ENCODE assay signal across 12 cellular contexts in genomic region chr13:108212901-108213300, GRCh38. TPM values are rescaled to one million over a fixed set of nuclear protein-coding genes. Genes with fewer than 3 reads are reported as not detected.
DNase-seq lines count a peak whose midpoint lies in the region; ATAC-seq and TF ChIP-seq lines count a peak whose summit lies in the region.
"Had no signal": no experiment of that assay in that cellular context is flagged by ENCODE, and none has a peak within 500 bp of the region (broad histone marks: within the 10 kb centered on the region; RNA-seq: fewer than 3 reads in every experiment).

No MANE protein-coding gene starts in this region.

- no peak for TF ChIP-seq CTCF in heart right ventricle (IDR thresholded peaks at IDR 0.05)

- H3K36me3 ChIP-seq in heart right ventricle = peaks cover 0 to 31% (median 12%) of the 10 kb centered on the region in 9 donors

- peaks cover 0 to 36% (median 28%) of the 10 kb centered on the region in 9 donors for H3K4me1 ChIP-seq in heart right ventricle

- no peaks in the 10 kb centered on the region for H3K27me3 Mint-ChIP-seq in naive B cell

- H3K4me3 ChIP-seq in heart right ventricle = no peak overlapping the region

- H3K9me3 Mint-ChIP-seq in naive B cell = peaks cover 0 to 1% (median 0%) of the 10 kb centered on the region in 7 donors

- peak; percentile 54 for ATAC-seq in GM18873 (IDR thresholded peaks at IDR 0.05; ENCODE audit: low FRiP score, unreplicated experiment)
- ATAC-seq in HG02588 (IDR thresholded peaks at IDR 0.05; ENCODE audit: unreplicated experiment) = peak; percentile 39
- peak; percentile 26 for ATAC-seq in HG03469 (IDR thresholded peaks at IDR 0.05; ENCODE audit: unreplicated experiment)
- ATAC-seq in naive B cell (ENCODE audit: low read depth in 2 of 2) = peak; percentile 36 to 38
- no peak for ATAC-seq in heart right ventricle
- no peak for ATAC-seq in left ventricle myocardium superior
- ATAC-seq: left lobe of liver had no signal

- peak overlapping the region; percentile 59 to 100 (median 80) for H3K4me3 Mint-ChIP-seq in naive B cell

- H3K9me3 ChIP-seq in heart right ventricle = peaks cover 0 to 23% (median 0%) of the 10 kb centered on the region in 11 donors

- H3K27ac Mint-ChIP-seq in naive B cell = peak overlapping the region; percentile 61 to 97 (median 84)

- intact Hi-C loops in heart right ventricle (cut with DNase I) = no loop called here
- intact Hi-C loops in left ventricle myocardium superior (cut with micrococcal nuclease) = no loop called here

- no peak overlapping the region for H3K27ac ChIP-seq in heart right ventricle

- DNase-seq in naive B cell = peak; percentile 55
- no peak for DNase-seq in heart right ventricle
- no peak for DNase-seq in NCI-H1092 (lab: John Stamatoyannopoulos, UW)
- no peak for DNase-seq in GM19240 (ENCODE audit: insufficient read length, low spot score)
- no peak for DNase-seq in left ventricle myocardium superior
- DNase-seq: activated CD4-positive, alpha-beta T cell treated with anti-CD3 and anti-CD28 coated beads, Interleukin-2, amount 50 U/mL, for 48 hours; NCI-H1105; RPMI8226 had no signal

- H3K4me1 Mint-ChIP-seq in naive B cell = peaks cover 27 to 58% (median 36%) of the 10 kb centered on the region in 3 donors

- H3K36me3 Mint-ChIP-seq in naive B cell = peaks cover 14 to 22% of the 10 kb centered on the region in 2 donors

- 88 to 97% methylated on average over 4 of the region's 4 CpGs for WGBS in heart right ventricle, 2 donors

- H3K27me3 ChIP-seq in heart right ventricle = no peaks in the 10 kb centered on the region

RNA-seq across cellular contexts. Expression of gene LIG4, which starts 2.4 kb away (rescaled TPM):
- polyA plus RNA-seq in naive B cell (ENCODE audit: low read depth in 6 of 6) (10 to 100 TPM in 4 of 6 donors, 1 to 10 TPM in 2; 8.7 to 13.2 (median 11.2) TPM), heart right ventricle (10 to 100 TPM in 1 of 2 donors, 1 to 10 TPM in 1; 3.7 to 16.2 TPM)
- total RNA-seq in heart right ventricle (10 to 100 TPM in 2 of 10 donors, 1 to 10 TPM in 8; 7.0 to 12.6 (median 9.3) TPM), left ventricle myocardium superior (7.7 TPM)

RNA-seq across cellular contexts. Expression of gene ABHD13, which starts 5.3 kb away (rescaled TPM):
- 10 to 100 TPM; 10.1 to 14.8 (median 12.3) TPM for polyA plus RNA-seq in naive B cell (ENCODE audit: low read depth in 6 of 6)
- total RNA-seq in heart right ventricle = 1 to 10 TPM; 3.3 to 5.9 (median 4.6) TPM
- 1 to 10 TPM; 3.1 to 3.7 TPM for polyA plus RNA-seq in heart right ventricle
- 5.4 TPM for total RNA-seq in left ventricle myocardium superior

RNA-seq across cellular contexts. Expression of gene TNFSF13B, which starts 56.6 kb away (rescaled TPM):
- polyA plus RNA-seq in naive B cell (ENCODE audit: low read depth in 6 of 6) (10 to 100 TPM in 1 of 6 donors, 1 to 10 TPM in 4, not detected in 1; 3.2 to 20.6 (median 4.6) TPM), heart right ventricle (1 to 10 TPM in 1 of 2 donors, under 1 TPM in 1; 0.52 to 2.6 TPM)
- total RNA-seq in heart right ventricle (10 to 100 TPM in 1 of 10 donors, 1 to 10 TPM in 8, under 1 TPM in 1; 0.83 to 20.8 (median 2.0) TPM), left ventricle myocardium superior (1.8 TPM)

Comparison
In these comparisons a context has a peak if more than half of its experiments do, and no peak if none do; other contexts are left out.
1. ATAC-seq: peak in GM18873 (single experiment), HG02588 (single experiment), HG03469 (single experiment) and naive B cell (2 of 2); none in heart right ventricle (0 of 8) and left ventricle myocardium superior (single experiment).